In genomic region chr21:42306366-42307035, GRCh38 we compare ENCODE assay signal across 27 cellular contexts. TPM values are rescaled to one million over a fixed set of nuclear protein-coding genes. Genes with fewer than 3 reads are reported as not detected.
DNase-seq lines count a peak whose midpoint lies in the region; ATAC-seq and TF ChIP-seq lines count a peak whose summit lies in the region.
"Had no signal": no experiment of that assay in that cellular context is flagged by ENCODE, and none has a peak within 500 bp of the region (broad histone marks: within the 10 kb centered on the region; RNA-seq: fewer than 3 reads in every experiment).

No MANE protein-coding gene starts in this region.

- no peaks in the 10 kb centered on the region for H3K36me3 Mint-ChIP-seq in activated B cell treated with CpG ODN at 0.5 μM for 24 hours (ENCODE audit: low read depth)
- H3K36me3 Mint-ChIP-seq: activated CD4-positive, alpha-beta memory T cell treated with anti-CD3 and anti-CD28 coated beads for 36 hours had no signal

- CTCF ChIA-PET in activated B cell treated with CpG ODN at 0.5 μM for 24 hours (lab: Charles Lee) = no interaction called here

- peaks cover 83% of the 10 kb centered on the region for H3K4me1 ChIP-seq in BLaER1

- no peak overlapping the region for H3K27ac Mint-ChIP-seq in activated B cell treated with CpG ODN at 0.5 μM for 24 hours
- H3K27ac Mint-ChIP-seq: activated CD4-positive, alpha-beta memory T cell treated with anti-CD3 and anti-CD28 coated beads for 36 hours; GM23338 had no signal

- H4K20me1 ChIP-seq in BLaER1 = no peaks in the 10 kb centered on the region

- H3K27me3 ChIP-seq in BLaER1 = no peaks in the 10 kb centered on the region
- H3K27me3 ChIP-seq: cardiac muscle cell had no signal

- intact Hi-C loops in activated B cell treated with CpG ODN at 0.5 μM for 24 hours (cut with micrococcal nuclease) = no loop called here

- H3K27me3 Mint-ChIP-seq in activated B cell treated with CpG ODN at 0.5 μM for 24 hours = peaks cover 18% of the 10 kb centered on the region

- no peak overlapping the region for H3K4me3 ChIP-seq in BLaER1
- H3K4me3 ChIP-seq: cardiac muscle cell, GM23338, tibial nerve had no signal

- H3K36me3 ChIP-seq in BLaER1 = no peaks in the 10 kb centered on the region
- H3K36me3 ChIP-seq: cardiac muscle cell, tibial nerve had no signal

- DNase-seq in GDM1 (lab: John Stamatoyannopoulos, UW) (peak; percentile 63), NCI-H2081 treated with DMSO at 0.1 percent for 48 hours (lab: John Stamatoyannopoulos, UW) (peak; percentile 44), activated B cell treated with CpG ODN at 0.5 μM for 24 hours (peak; percentile 8), COLO829 (ENCODE audit: low spot score) (no peak), NCI-H748 (lab: John Stamatoyannopoulos, UW; ENCODE audit: unreplicated experiment) (no peak)
- DNase-seq: activated CD4-positive, alpha-beta memory T cell treated with anti-CD3 and anti-CD28 coated beads for 36 hours; dermis blood vessel endothelial cell; DND-41; mesenchymal stem cell; NCI-H1436; NCI-H226; retina; stimulated activated CD4-positive, alpha-beta T cell treated with anti-CD3 and anti-CD28 coated beads, Interleukin-12 subunit alpha, Interleukin-12 subunit beta, amount 100 ng/mL, for 4 hours; stimulated activated CD4-positive, alpha-beta T cell treated with anti-CD3 and anti-CD28 coated beads, Interleukin-4, amount 100 ng/mL, for 4 hours; stimulated activated naive CD8-positive, alpha-beta T cell treated with anti-CD3 and anti-CD28 coated beads, Interleukin-15, Interleukin-2, amounts not matched to agents 100 U/mL and 50 U/mL, for 24 hours had no signal

- peak overlapping the region; percentile 49 for H3K27ac ChIP-seq in BLaER1
- H3K27ac ChIP-seq: cardiac muscle cell, HL-60, tibial nerve had no signal

- no peaks in the 10 kb centered on the region for H3K9me3 Mint-ChIP-seq in activated B cell treated with CpG ODN at 0.5 μM for 24 hours
- H3K9me3 Mint-ChIP-seq: activated CD4-positive, alpha-beta memory T cell treated with anti-CD3 and anti-CD28 coated beads for 36 hours; GM23338 had no signal

- ATAC-seq in activated B cell treated with CpG ODN at 0.5 μM for 24 hours (ENCODE audit: low read depth) (no peak), GM18511 (IDR thresholded peaks at IDR 0.05; ENCODE audit: unreplicated experiment) (no peak), GM18870 (IDR thresholded peaks at IDR 0.05; ENCODE audit: unreplicated experiment) (no peak)
- ATAC-seq: GM23338; HepG2; left colon; SK-N-SH treated with all-trans-retinoic acid at 6 μM for 48 hours; stimulated activated naive CD8-positive, alpha-beta T cell treated with anti-CD3 and anti-CD28 coated beads, Interleukin-15, Interleukin-2, amounts not matched to agents 100 U/mL and 50 U/mL, for 24 hours had no signal

- H3K9me3 ChIP-seq in BLaER1 = no peaks in the 10 kb centered on the region
- H3K9me3 ChIP-seq: tibial nerve had no signal

- no peak for TF ChIP-seq CTCF in activated B cell treated with CpG ODN at 0.5 μM for 24 hours (IDR thresholded peaks at IDR 0.05)

- H3K4me2 ChIP-seq in BLaER1 = peak overlapping the region; percentile 84
- H3K4me2 ChIP-seq: GM23338 had no signal

- peak overlapping the region; percentile 13; the same call in 1 of the 2 replicates for H3K9ac ChIP-seq in BLaER1

- peaks cover 6% of the 10 kb centered on the region for H3K4me1 Mint-ChIP-seq in activated B cell treated with CpG ODN at 0.5 μM for 24 hours

- no peak overlapping the region for H3K4me3 Mint-ChIP-seq in activated B cell treated with CpG ODN at 0.5 μM for 24 hours
- H3K4me3 Mint-ChIP-seq: activated CD4-positive, alpha-beta memory T cell treated with anti-CD3 and anti-CD28 coated beads for 36 hours; GM23338 had no signal

- POLR2A ChIA-PET in activated B cell treated with CpG ODN at 0.5 μM for 24 hours (lab: Charles Lee) = no interaction called here

RNA-seq across cellular contexts. Expression of gene TFF3, which starts 8.7 kb away (rescaled TPM):
- total RNA-seq in activated B cell treated with CpG ODN at 0.5 μM for 24 hours = not detected in 2 replicates
- total RNA-seq: activated CD4-positive, alpha-beta memory T cell treated with anti-CD3 and anti-CD28 coated beads for 36 hours; cardiac muscle cell had no signal

RNA-seq across cellular contexts. Expression of gene TFF2, which starts 44.3 kb away (rescaled TPM):
- total RNA-seq in activated B cell treated with CpG ODN at 0.5 μM for 24 hours = not detected in 2 replicates
- total RNA-seq: activated CD4-positive, alpha-beta memory T cell treated with anti-CD3 and anti-CD28 coated beads for 36 hours; cardiac muscle cell; dermis blood vessel endothelial cell; GM23338; HepG2; omental fat pad; RPMI7951; tibial nerve had no signal

RNA-seq across cellular contexts. Expression of gene TFF1, which starts 59.8 kb away (rescaled TPM):
- not detected in 2 replicates for total RNA-seq in activated B cell treated with CpG ODN at 0.5 μM for 24 hours
- total RNA-seq: activated CD4-positive, alpha-beta memory T cell treated with anti-CD3 and anti-CD28 coated beads for 36 hours; cardiac muscle cell; dermis blood vessel endothelial cell; GM23338; omental fat pad; RPMI7951; tibial nerve had no signal

Comparison
In these comparisons a context has a peak if more than half of its experiments do, and no peak if none do; other contexts are left out.
1. DNase-seq: peak in GDM1 (single experiment), NCI-H2081 treated with DMSO at 0.1 percent for 48 hours (single experiment) and activated B cell treated with CpG ODN at 0.5 μM for 24 hours (single experiment); none in COLO829 (single experiment) and NCI-H748 (single experiment).